1 cellular context compared by ENCODE assay signal in the genomic region with DNA sequence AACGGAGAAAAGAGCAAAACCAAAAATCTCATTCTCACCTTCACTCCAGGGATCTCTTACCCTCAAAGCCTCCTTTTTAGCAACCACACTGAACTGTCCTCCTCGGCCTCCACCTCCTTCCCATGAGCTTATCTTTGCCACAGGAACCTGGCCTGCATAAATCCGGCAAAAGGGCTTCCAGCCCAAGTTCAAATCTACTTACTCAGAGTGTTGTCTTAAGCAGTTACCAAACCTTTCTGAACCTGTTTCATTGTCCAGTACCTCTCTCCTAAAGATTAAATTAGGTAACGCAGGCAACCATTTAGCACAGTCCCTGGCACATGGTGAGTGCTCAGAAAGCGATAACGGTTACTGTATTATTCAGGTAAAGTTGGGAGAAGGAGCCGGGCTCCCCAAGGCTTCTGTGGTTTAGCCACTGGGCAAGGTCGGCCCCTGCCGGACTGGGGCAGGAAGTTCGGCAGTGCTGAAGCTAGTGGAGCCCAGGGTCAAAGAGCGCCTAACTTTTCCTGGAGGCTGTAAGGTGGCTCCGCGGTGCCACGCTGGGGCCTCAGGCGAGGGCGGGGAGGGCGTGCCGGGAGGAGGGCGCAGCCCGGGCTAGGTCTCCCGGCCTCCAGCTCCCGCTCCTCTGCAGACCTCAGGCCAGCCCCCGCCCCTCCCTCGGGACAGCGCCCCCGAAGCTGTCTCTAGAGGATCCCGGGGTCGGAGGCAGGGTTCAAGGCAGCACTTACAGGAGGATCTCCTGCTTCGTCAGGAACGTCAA.
TF ChIP-seq lines count a peak whose summit lies in the region.

No MANE protein-coding gene starts in this region.

TF ChIP-seq in HepG2, 621 proteins besides CTCF, POLR2A, EP300 and RAD21 (continued from another document and continues in another):
- TF ChIP-seq, protein P1, sequence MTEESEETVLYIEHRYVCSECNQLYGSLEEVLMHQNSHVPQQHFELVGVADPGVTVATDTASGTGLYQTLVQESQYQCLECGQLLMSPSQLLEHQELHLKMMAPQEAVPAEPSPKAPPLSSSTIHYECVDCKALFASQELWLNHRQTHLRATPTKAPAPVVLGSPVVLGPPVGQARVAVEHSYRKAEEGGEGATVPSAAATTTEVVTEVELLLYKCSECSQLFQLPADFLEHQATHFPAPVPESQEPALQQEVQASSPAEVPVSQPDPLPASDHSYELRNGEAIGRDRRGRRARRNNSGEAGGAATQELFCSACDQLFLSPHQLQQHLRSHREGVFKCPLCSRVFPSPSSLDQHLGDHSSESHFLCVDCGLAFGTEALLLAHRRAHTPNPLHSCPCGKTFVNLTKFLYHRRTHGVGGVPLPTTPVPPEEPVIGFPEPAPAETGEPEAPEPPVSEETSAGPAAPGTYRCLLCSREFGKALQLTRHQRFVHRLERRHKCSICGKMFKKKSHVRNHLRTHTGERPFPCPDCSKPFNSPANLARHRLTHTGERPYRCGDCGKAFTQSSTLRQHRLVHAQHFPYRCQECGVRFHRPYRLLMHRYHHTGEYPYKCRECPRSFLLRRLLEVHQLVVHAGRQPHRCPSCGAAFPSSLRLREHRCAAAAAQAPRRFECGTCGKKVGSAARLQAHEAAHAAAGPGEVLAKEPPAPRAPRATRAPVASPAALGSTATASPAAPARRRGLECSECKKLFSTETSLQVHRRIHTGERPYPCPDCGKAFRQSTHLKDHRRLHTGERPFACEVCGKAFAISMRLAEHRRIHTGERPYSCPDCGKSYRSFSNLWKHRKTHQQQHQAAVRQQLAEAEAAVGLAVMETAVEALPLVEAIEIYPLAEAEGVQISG (CRISPR knock-in tag; IDR thresholded peaks at IDR 0.05): 0 out of 2 replicates have a peak, but pooled peaks have one; percentile 37
- TF ChIP-seq, protein P2, sequence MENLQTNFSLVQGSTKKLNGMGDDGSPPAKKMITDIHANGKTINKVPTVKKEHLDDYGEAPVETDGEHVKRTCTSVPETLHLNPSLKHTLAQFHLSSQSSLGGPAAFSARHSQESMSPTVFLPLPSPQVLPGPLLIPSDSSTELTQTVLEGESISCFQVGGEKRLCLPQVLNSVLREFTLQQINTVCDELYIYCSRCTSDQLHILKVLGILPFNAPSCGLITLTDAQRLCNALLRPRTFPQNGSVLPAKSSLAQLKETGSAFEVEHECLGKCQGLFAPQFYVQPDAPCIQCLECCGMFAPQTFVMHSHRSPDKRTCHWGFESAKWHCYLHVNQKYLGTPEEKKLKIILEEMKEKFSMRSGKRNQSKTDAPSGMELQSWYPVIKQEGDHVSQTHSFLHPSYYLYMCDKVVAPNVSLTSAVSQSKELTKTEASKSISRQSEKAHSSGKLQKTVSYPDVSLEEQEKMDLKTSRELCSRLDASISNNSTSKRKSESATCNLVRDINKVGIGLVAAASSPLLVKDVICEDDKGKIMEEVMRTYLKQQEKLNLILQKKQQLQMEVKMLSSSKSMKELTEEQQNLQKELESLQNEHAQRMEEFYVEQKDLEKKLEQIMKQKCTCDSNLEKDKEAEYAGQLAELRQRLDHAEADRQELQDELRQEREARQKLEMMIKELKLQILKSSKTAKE (CRISPR knock-in tag; IDR thresholded peaks at IDR 0.05; ENCODE audit: borderline replicate concordance): no peak
- TF ChIP-seq ZNF670 (CRISPR knock-in tag; IDR thresholded peaks at IDR 0.05; ENCODE audit: borderline replicate concordance) (no peak; the same call in 1 of the 2 replicates), GZF1 (CRISPR knock-in tag; IDR thresholded peaks at IDR 0.05) (peak; percentile 79; the same call in 1 of the 2 replicates), RAD51 (IDR thresholded peaks at IDR 0.05; ENCODE audit: borderline replicate concordance) (no peak), LCORL (IDR thresholded peaks at IDR 0.05) (no peak), LCORL (CRISPR knock-in tag; IDR thresholded peaks at IDR 0.05) (peak; percentile 36; the same call in 1 of the 2 replicates), BHLHE40 (IDR thresholded peaks at IDR 0.05; ENCODE audit: low read length) (0 out of 2 replicates have a peak, but pooled peaks have one; percentile 8), CHCHD3 (CRISPR knock-in tag; IDR thresholded peaks at IDR 0.05) (no peak), REPIN1 (CRISPR knock-in tag; IDR thresholded peaks at IDR 0.05; ENCODE audit: borderline replicate concordance, low read depth) (no peak), TAF1 (CRISPR knock-in tag; IDR thresholded peaks at IDR 0.05) (peak; percentile 38), SRSF1 (optimal IDR thresholded peaks at IDR 0.05; ENCODE audit: low read depth, low read length) (no peak), SPEN (CRISPR knock-in tag; IDR thresholded peaks at IDR 0.05; ENCODE audit: low read depth) (peak; percentile 16; the same call in 1 of the 2 replicates), TCF7 (IDR thresholded peaks at IDR 0.05; ENCODE audit: low read depth) (no peak), ZNF263 (CRISPR knock-in tag; IDR thresholded peaks at IDR 0.05) (peak; percentile 45), ZNF556 (CRISPR knock-in tag; IDR thresholded peaks at IDR 0.05; ENCODE audit: borderline replicate concordance) (peak; percentile 39; the same call in 1 of the 2 replicates), KLF6 (CRISPR knock-in tag; IDR thresholded peaks at IDR 0.05) (peak; percentile 18; the same call in 1 of the 2 replicates), HMGA1 (CRISPR knock-in tag; conservative IDR thresholded peaks at IDR 0.05) (no peak), ASH2L (IDR thresholded peaks at IDR 0.05; ENCODE audit: insufficient read length, low read depth, low read length) (peak; percentile 13), PHF21A (CRISPR knock-in tag; IDR thresholded peaks at IDR 0.05) (peak; percentile 36; the same call in 1 of the 2 replicates), FOXO1 (CRISPR knock-in tag; IDR thresholded peaks at IDR 0.05) (no peak)
- TF ChIP-seq, protein P3, sequence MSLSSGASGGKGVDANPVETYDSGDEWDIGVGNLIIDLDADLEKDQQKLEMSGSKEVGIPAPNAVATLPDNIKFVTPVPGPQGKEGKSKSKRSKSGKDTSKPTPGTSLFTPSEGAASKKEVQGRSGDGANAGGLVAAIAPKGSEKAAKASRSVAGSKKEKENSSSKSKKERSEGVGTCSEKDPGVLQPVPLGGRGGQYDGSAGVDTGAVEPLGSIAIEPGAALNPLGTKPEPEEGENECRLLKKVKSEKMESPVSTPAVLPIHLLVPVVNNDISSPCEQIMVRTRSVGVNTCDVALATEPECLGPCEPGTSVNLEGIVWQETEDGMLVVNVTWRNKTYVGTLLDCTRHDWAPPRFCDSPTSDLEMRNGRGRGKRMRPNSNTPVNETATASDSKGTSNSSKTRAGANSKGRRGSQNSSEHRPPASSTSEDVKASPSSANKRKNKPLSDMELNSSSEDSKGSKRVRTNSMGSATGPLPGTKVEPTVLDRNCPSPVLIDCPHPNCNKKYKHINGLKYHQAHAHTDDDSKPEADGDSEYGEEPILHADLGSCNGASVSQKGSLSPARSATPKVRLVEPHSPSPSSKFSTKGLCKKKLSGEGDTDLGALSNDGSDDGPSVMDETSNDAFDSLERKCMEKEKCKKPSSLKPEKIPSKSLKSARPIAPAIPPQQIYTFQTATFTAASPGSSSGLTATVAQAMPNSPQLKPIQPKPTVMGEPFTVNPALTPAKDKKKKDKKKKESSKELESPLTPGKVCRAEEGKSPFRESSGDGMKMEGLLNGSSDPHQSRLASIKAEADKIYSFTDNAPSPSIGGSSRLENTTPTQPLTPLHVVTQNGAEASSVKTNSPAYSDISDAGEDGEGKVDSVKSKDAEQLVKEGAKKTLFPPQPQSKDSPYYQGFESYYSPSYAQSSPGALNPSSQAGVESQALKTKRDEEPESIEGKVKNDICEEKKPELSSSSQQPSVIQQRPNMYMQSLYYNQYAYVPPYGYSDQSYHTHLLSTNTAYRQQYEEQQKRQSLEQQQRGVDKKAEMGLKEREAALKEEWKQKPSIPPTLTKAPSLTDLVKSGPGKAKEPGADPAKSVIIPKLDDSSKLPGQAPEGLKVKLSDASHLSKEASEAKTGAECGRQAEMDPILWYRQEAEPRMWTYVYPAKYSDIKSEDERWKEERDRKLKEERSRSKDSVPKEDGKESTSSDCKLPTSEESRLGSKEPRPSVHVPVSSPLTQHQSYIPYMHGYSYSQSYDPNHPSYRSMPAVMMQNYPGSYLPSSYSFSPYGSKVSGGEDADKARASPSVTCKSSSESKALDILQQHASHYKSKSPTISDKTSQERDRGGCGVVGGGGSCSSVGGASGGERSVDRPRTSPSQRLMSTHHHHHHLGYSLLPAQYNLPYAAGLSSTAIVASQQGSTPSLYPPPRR (CRISPR knock-in tag; IDR thresholded peaks at IDR 0.05; ENCODE audit: borderline replicate concordance): peak; percentile 44
- TF ChIP-seq, protein P4, sequence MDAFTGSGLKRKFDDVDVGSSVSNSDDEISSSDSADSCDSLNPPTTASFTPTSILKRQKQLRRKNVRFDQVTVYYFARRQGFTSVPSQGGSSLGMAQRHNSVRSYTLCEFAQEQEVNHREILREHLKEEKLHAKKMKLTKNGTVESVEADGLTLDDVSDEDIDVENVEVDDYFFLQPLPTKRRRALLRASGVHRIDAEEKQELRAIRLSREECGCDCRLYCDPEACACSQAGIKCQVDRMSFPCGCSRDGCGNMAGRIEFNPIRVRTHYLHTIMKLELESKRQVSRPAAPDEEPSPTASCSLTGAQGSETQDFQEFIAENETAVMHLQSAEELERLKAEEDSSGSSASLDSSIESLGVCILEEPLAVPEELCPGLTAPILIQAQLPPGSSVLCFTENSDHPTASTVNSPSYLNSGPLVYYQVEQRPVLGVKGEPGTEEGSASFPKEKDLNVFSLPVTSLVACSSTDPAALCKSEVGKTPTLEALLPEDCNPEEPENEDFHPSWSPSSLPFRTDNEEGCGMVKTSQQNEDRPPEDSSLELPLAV (CRISPR knock-in tag; conservative IDR thresholded peaks at IDR 0.05; ENCODE audit: low read depth): no peak
- TF ChIP-seq, protein P5, sequence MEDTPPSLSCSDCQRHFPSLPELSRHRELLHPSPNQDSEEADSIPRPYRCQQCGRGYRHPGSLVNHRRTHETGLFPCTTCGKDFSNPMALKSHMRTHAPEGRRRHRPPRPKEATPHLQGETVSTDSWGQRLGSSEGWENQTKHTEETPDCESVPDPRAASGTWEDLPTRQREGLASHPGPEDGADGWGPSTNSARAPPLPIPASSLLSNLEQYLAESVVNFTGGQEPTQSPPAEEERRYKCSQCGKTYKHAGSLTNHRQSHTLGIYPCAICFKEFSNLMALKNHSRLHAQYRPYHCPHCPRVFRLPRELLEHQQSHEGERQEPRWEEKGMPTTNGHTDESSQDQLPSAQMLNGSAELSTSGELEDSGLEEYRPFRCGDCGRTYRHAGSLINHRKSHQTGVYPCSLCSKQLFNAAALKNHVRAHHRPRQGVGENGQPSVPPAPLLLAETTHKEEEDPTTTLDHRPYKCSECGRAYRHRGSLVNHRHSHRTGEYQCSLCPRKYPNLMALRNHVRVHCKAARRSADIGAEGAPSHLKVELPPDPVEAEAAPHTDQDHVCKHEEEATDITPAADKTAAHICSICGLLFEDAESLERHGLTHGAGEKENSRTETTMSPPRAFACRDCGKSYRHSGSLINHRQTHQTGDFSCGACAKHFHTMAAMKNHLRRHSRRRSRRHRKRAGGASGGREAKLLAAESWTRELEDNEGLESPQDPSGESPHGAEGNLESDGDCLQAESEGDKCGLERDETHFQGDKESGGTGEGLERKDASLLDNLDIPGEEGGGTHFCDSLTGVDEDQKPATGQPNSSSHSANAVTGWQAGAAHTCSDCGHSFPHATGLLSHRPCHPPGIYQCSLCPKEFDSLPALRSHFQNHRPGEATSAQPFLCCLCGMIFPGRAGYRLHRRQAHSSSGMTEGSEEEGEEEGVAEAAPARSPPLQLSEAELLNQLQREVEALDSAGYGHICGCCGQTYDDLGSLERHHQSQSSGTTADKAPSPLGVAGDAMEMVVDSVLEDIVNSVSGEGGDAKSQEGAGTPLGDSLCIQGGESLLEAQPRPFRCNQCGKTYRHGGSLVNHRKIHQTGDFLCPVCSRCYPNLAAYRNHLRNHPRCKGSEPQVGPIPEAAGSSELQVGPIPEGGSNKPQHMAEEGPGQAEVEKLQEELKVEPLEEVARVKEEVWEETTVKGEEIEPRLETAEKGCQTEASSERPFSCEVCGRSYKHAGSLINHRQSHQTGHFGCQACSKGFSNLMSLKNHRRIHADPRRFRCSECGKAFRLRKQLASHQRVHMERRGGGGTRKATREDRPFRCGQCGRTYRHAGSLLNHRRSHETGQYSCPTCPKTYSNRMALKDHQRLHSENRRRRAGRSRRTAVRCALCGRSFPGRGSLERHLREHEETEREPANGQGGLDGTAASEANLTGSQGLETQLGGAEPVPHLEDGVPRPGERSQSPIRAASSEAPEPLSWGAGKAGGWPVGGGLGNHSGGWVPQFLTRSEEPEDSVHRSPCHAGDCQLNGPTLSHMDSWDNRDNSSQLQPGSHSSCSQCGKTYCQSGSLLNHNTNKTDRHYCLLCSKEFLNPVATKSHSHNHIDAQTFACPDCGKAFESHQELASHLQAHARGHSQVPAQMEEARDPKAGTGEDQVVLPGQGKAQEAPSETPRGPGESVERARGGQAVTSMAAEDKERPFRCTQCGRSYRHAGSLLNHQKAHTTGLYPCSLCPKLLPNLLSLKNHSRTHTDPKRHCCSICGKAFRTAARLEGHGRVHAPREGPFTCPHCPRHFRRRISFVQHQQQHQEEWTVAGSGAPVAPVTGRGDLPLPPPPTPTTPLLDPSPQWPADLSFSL (CRISPR knock-in tag; IDR thresholded peaks at IDR 0.05): no peak
- TF ChIP-seq, protein P6, sequence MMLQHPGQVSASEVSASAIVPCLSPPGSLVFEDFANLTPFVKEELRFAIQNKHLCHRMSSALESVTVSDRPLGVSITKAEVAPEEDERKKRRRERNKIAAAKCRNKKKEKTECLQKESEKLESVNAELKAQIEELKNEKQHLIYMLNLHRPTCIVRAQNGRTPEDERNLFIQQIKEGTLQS (CRISPR knock-in tag; IDR thresholded peaks at IDR 0.05): peak; percentile 2; the same call in 1 of the 2 replicates
- TF ChIP-seq, protein P7, sequence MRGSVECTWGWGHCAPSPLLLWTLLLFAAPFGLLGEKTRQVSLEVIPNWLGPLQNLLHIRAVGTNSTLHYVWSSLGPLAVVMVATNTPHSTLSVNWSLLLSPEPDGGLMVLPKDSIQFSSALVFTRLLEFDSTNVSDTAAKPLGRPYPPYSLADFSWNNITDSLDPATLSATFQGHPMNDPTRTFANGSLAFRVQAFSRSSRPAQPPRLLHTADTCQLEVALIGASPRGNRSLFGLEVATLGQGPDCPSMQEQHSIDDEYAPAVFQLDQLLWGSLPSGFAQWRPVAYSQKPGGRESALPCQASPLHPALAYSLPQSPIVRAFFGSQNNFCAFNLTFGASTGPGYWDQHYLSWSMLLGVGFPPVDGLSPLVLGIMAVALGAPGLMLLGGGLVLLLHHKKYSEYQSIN (CRISPR knock-in tag; IDR thresholded peaks at IDR 0.05; ENCODE audit: borderline replicate concordance): no peak
- TF ChIP-seq, protein P8, sequence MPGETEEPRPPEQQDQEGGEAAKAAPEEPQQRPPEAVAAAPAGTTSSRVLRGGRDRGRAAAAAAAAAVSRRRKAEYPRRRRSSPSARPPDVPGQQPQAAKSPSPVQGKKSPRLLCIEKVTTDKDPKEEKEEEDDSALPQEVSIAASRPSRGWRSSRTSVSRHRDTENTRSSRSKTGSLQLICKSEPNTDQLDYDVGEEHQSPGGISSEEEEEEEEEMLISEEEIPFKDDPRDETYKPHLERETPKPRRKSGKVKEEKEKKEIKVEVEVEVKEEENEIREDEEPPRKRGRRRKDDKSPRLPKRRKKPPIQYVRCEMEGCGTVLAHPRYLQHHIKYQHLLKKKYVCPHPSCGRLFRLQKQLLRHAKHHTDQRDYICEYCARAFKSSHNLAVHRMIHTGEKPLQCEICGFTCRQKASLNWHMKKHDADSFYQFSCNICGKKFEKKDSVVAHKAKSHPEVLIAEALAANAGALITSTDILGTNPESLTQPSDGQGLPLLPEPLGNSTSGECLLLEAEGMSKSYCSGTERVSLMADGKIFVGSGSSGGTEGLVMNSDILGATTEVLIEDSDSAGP (CRISPR knock-in tag; IDR thresholded peaks at IDR 0.05; ENCODE audit: borderline replicate concordance): no peak
